In genomic region chr10:44383749-44384600, GRCh38 we compare ENCODE assay signal across 9 cellular contexts. TPM values are rescaled to one million over a fixed set of nuclear protein-coding genes. Genes with fewer than 3 reads are reported as not detected.
A peak's percentile ranks its signal among the peaks of the same experiment; 100 is the strongest.
DNase-seq lines count a peak whose midpoint lies in the region; ATAC-seq and TF ChIP-seq lines count a peak whose summit lies in the region.
"Had no signal": no experiment of that assay in that cellular context is flagged by ENCODE, and none has a peak within 500 bp of the region (broad histone marks: within the 10 kb centered on the region; RNA-seq: fewer than 3 reads in every experiment).

No MANE protein-coding gene starts in this region.

- H3K27ac ChIP-seq in left ventricle myocardium inferior (replicated peaks) (peak overlapping the region; percentile 80), psoas muscle (peak overlapping the region; percentile 86)

- TF ChIP-seq CTCF in WI38 (IDR thresholded peaks at IDR 0.05; ENCODE audit: low read depth, low read length) (no peak), left ventricle myocardium inferior (IDR thresholded peaks at IDR 0.05; ENCODE audit: borderline replicate concordance) (no peak), psoas muscle (IDR thresholded peaks at IDR 0.05) (peak; percentile 15)

- intact Hi-C loops in left ventricle myocardium inferior (cut with micrococcal nuclease) = loop anchor here (10.0 kb wide), 1 partner anchor 471 kb away; no protein-coding TSS in a partner anchor
- intact Hi-C loops in psoas muscle (cut with DNase I) = loop anchor here (2.0 kb wide), 4 partner anchors 49 to 709 kb away; no protein-coding TSS in a partner anchor

- H3K9me3 ChIP-seq in left ventricle myocardium inferior (replicated peaks) (no peaks in the 10 kb centered on the region), psoas muscle (no peaks in the 10 kb centered on the region)

- DNase-seq in D341Med (ENCODE audit: low spot score) (peak; percentile 50), left ventricle myocardium inferior (peak; percentile 51), psoas muscle (peak; percentile 60 to 81), NCI-H446 (lab: John Stamatoyannopoulos, UW) (no peak), SHP77 (lab: John Stamatoyannopoulos, UW) (no peak)
- DNase-seq: NCI-H187 had no signal

- H3K4me3 ChIP-seq in WI38 (ENCODE audit: low read depth, low read length) (peak overlapping the region; percentile 52), left ventricle myocardium inferior (peak overlapping the region; percentile 93), psoas muscle (peak overlapping the region; percentile 74)

- H3K4me1 ChIP-seq in left ventricle myocardium inferior (peaks cover 82% of the 10 kb centered on the region), psoas muscle (peaks cover 43% of the 10 kb centered on the region)

- ATAC-seq in psoas muscle (peak; percentile 78 to 86 (median 82)), GM18870 (IDR thresholded peaks at IDR 0.05; ENCODE audit: unreplicated experiment) (no peak), HG03045 (IDR thresholded peaks at IDR 0.05; ENCODE audit: unreplicated experiment) (no peak)

- WGBS in psoas muscle, 3 donors = 0 to 1% (median 0%) methylated on average over 40 to 63 of the region's 63 CpGs

- peaks cover 10% of the 10 kb centered on the region for H3K36me3 ChIP-seq in left ventricle myocardium inferior
- peaks cover 0 to 11% of the 10 kb centered on the region in 2 donors for H3K36me3 ChIP-seq in psoas muscle (ENCODE audit: insufficient read depth in 1 of 2, low read depth in 1 of 2)

- H3K27me3 ChIP-seq in left ventricle myocardium inferior (ENCODE audit: low read depth) (peaks cover 16% of the 10 kb centered on the region), psoas muscle (ENCODE audit: insufficient read depth in 3 of 3, low read length in 2 of 3) (no peaks in the 10 kb centered on the region)

RNA-seq across cellular contexts. Expression of gene CXCL12, which starts 0.9 kb away (rescaled TPM):
- total RNA-seq in left ventricle myocardium inferior = 130 TPM
- total RNA-seq in psoas muscle = 10 to 100 TPM; 24.4 to 84.4 (median 64.9) TPM
- polyA plus RNA-seq in psoas muscle = 10 to 100 TPM; 16.1 to 40.4 (median 23.6) TPM

Comparison
In these comparisons a context has a peak if more than half of its experiments do, and no peak if none do; other contexts are left out.
1. DNase-seq: peak in D341Med (single experiment), left ventricle myocardium inferior (single experiment) and psoas muscle (2 of 2); none in NCI-H446 (0 of 2) and SHP77 (0 of 2).
2. ATAC-seq: peak in psoas muscle (4 of 4); none in GM18870 (single experiment) and HG03045 (single experiment).
3. Peak in every context shown above with its lines, with median percentiles within 50 percentile points of each other: H3K4me3 ChIP-seq.